Comparison of ENCODE assay signal across 14 cellular contexts in genomic region chr9:68640421-68641089, GRCh38.
DNase-seq lines count a peak whose midpoint lies in the region; ATAC-seq, FAIRE-seq and TF ChIP-seq lines count a peak whose summit lies in the region.
"Had no signal": no experiment of that assay in that cellular context is flagged by ENCODE, and none has a peak within 500 bp of the region (broad histone marks: within the 10 kb centered on the region; RNA-seq: fewer than 3 reads in every experiment).

No MANE protein-coding gene starts in this region.

- TF ChIP-seq CTCF in body of pancreas (IDR thresholded peaks at IDR 0.05) (no peak), GM10248 (IDR thresholded peaks at IDR 0.05; ENCODE audit: control extremely low read depth, extremely low read depth, low read depth, missing control alignments) (no peak)

- no peaks in the 10 kb centered on the region for H3K36me3 Mint-ChIP-seq in activated T-helper 2 cell treated with anti-CD3 and anti-CD28 coated beads, Interferon-gamma antibody, Interleukin-2, Interleukin-4, amounts not matched to agents 10 μg/mL and 5 μg/mL and 100 μg/mL, durations not matched to agents 14 hours and 24 hours and 36 hours (ENCODE audit: low read depth)

- no peaks in the 10 kb centered on the region for H3K36me3 ChIP-seq in body of pancreas (replicated peaks in 1 of 2; ENCODE audit: insufficient read depth in 1 of 2, low read depth in 2 of 2)
- H3K36me3 ChIP-seq: gastroesophageal sphincter had no signal

- no peak overlapping the region for H3K27ac ChIP-seq in body of pancreas
- H3K27ac ChIP-seq: gastroesophageal sphincter had no signal

- FAIRE-seq in GM12892 (lab: Jason Lieb, UNC), result peak; percentile 92
- FAIRE-seq: endometrium, K562 had no signal

- intact Hi-C loops in activated T-helper 2 cell treated with anti-CD3 and anti-CD28 coated beads, Interferon-gamma antibody, Interleukin-2, Interleukin-4, amounts not matched to agents 10 μg/mL and 5 μg/mL and 100 μg/mL, durations not matched to agents 14 hours and 24 hours and 36 hours (cut with micrococcal nuclease), result loop anchor here (1.0 to 5.0 kb wide), 2 partner anchors 13 to 42 kb away; no protein-coding TSS in a partner anchor
- intact Hi-C loops in body of pancreas (cut with DNase I), result no loop called here

- no peaks in the 10 kb centered on the region for H3K27me3 Mint-ChIP-seq in activated T-helper 2 cell treated with anti-CD3 and anti-CD28 coated beads, Interferon-gamma antibody, Interleukin-2, Interleukin-4, amounts not matched to agents 10 μg/mL and 5 μg/mL and 100 μg/mL, durations not matched to agents 14 hours and 24 hours and 36 hours (ENCODE audit: low read depth)

- H3K4me1 ChIP-seq in body of pancreas, result no peaks in the 10 kb centered on the region
- H3K4me1 ChIP-seq: gastroesophageal sphincter had no signal

- H3K9me3 ChIP-seq in body of pancreas, result no peaks in the 10 kb centered on the region
- H3K9me3 ChIP-seq: gastroesophageal sphincter had no signal

- H3K27me3 ChIP-seq in body of pancreas, result no peaks in the 10 kb centered on the region
- H3K27me3 ChIP-seq: gastroesophageal sphincter had no signal

- WGBS in body of pancreas, 2 donors, result 86 to 88% methylated on average over 4 of the region's 4 CpGs

- H3K27ac Mint-ChIP-seq in activated T-helper 2 cell treated with anti-CD3 and anti-CD28 coated beads, Interferon-gamma antibody, Interleukin-2, Interleukin-4, amounts not matched to agents 10 μg/mL and 5 μg/mL and 100 μg/mL, durations not matched to agents 14 hours and 24 hours and 36 hours, result peak overlapping the region; percentile 83

- TF ChIP-seq POLR2A in GM12892 (IDR thresholded peaks at IDR 0.05; ENCODE audit: low read depth, low read length) (no peak), body of pancreas (IDR thresholded peaks at IDR 0.05) (no peak)

- peaks cover 37% of the 10 kb centered on the region for H3K4me1 Mint-ChIP-seq in activated T-helper 2 cell treated with anti-CD3 and anti-CD28 coated beads, Interferon-gamma antibody, Interleukin-2, Interleukin-4, amounts not matched to agents 10 μg/mL and 5 μg/mL and 100 μg/mL, durations not matched to agents 14 hours and 24 hours and 36 hours (ENCODE audit: low read depth)

- ATAC-seq in GM21381 (IDR thresholded peaks at IDR 0.05; ENCODE audit: unreplicated experiment) (peak; percentile 36), HG03139 (IDR thresholded peaks at IDR 0.05; ENCODE audit: unreplicated experiment) (peak; percentile 33), body of pancreas (no peak)
- ATAC-seq: gastroesophageal sphincter, K562 had no signal

- no peaks in the 10 kb centered on the region for H3K9me3 Mint-ChIP-seq in activated T-helper 2 cell treated with anti-CD3 and anti-CD28 coated beads, Interferon-gamma antibody, Interleukin-2, Interleukin-4, amounts not matched to agents 10 μg/mL and 5 μg/mL and 100 μg/mL, durations not matched to agents 14 hours and 24 hours and 36 hours

- POLR2A ChIA-PET in GM10248 (lab: Yijun Ruan, JAX), result interaction anchor here (1.0 to 1.1 kb wide), 2 partner anchors 9 kb away, joined by 3 to 10 read pairs; no protein-coding TSS in a partner anchor

- H3K4me3 ChIP-seq in body of pancreas, result no peak overlapping the region
- H3K4me3 ChIP-seq: gastroesophageal sphincter, K562 had no signal

- DNase-seq in GM12892 (ENCODE audit: insufficient read length), result no peak
- DNase-seq in activated T-helper 2 cell treated with anti-CD3 and anti-CD28 coated beads, Interferon-gamma antibody, Interleukin-2, Interleukin-4, amounts not matched to agents 10 μg/mL and 5 μg/mL and 100 μg/mL, durations not matched to agents 14 hours and 24 hours and 36 hours (ENCODE audit: low spot score), result no peak
- DNase-seq in iPS-NIHi7 (ENCODE audit: extremely low spot score), result no peak
- no peak for DNase-seq in dermis blood vessel endothelial cell
- no peak for DNase-seq in body of pancreas
- no peak for DNase-seq in GM10248 (ENCODE audit: extremely low spot score)
- DNase-seq: activated naive CD4-positive, alpha-beta T cell; DMS79; NCI-H2029 had no signal

- CTCF ChIA-PET in GM10248 (lab: Yijun Ruan, JAX), result interaction anchor here (0.7 to 4.0 kb wide), 13 partner anchors 9 to 394 kb away, joined by 3 to 27 read pairs (median 3); partner anchors contain the start of gene FXN

- H3K4me3 Mint-ChIP-seq in activated T-helper 2 cell treated with anti-CD3 and anti-CD28 coated beads, Interferon-gamma antibody, Interleukin-2, Interleukin-4, amounts not matched to agents 10 μg/mL and 5 μg/mL and 100 μg/mL, durations not matched to agents 14 hours and 24 hours and 36 hours (ENCODE audit: low read depth), result no peak overlapping the region
